Comparison of ENCODE assay signal across 25 cellular contexts in genomic region chr14:77206261-77206824, GRCh38.
"Had no signal": no experiment of that assay in that cellular context is flagged by ENCODE, and none has a peak within 500 bp of the region (broad histone marks: within the 10 kb centered on the region; RNA-seq: fewer than 3 reads in every experiment).

No MANE protein-coding gene starts in this region.

- H3K36me3 ChIP-seq: brain microvascular endothelial cell, colonic mucosa, esophagus muscularis mucosa, neutrophil, ovary, right atrium auricular region, spleen, upper lobe of left lung had no signal

- H3K27ac ChIP-seq: brain microvascular endothelial cell, colonic mucosa, esophagus muscularis mucosa, neutrophil, ovary, psoas muscle, right atrium auricular region, spleen, upper lobe of left lung had no signal

- H3K27me3 Mint-ChIP-seq: central memory CD8-positive, alpha-beta T cell had no signal

- H3K4me1 ChIP-seq: colonic mucosa, esophagus muscularis mucosa, psoas muscle, right atrium auricular region, spleen, upper lobe of left lung had no signal

- DNase-seq: activated gamma-delta T cell treated with Interleukin-2 at 50 U/mL for 16 hours; activated T-cell treated with anti-CD3 and anti-CD28 coated beads, Interleukin-2, amount 50 U/mL, for 1 hour; aorta; brain microvascular endothelial cell; colonic mucosa; effector memory CD8-positive, alpha-beta T cell; hippocampal formation; left ventricle myocardium superior; mammary epithelial cell; naive thymus-derived CD8-positive, alpha-beta T cell; ovary; psoas muscle; spleen; stimulated activated CD4-positive, alpha-beta T cell treated with anti-CD3 and anti-CD28 coated beads, Interleukin-4, amount 100 ng/mL, for 24 hours; stimulated activated naive CD4-positive, alpha-beta T cell treated with Interleukin-2 at 50 U/mL for 16 hours; upper lobe of left lung had no signal

- H3K4me3 Mint-ChIP-seq: central memory CD8-positive, alpha-beta T cell; effector memory CD8-positive, alpha-beta T cell; mesothelial cell of epicardium; naive thymus-derived CD8-positive, alpha-beta T cell; T-helper 2 cell treated with Interferon-gamma antibody and Interleukin-4, amounts not matched to agents 5 μg/mL and 100 μg/mL, for 36 hours; WTC11 had no signal

- H3K27ac Mint-ChIP-seq: activated naive CD4-positive, alpha-beta T cell treated with anti-CD3 and anti-CD28 coated beads, Interleukin-2, amount 50 U/mL, for 72 hours; effector memory CD8-positive, alpha-beta T cell; mesothelial cell of epicardium; naive thymus-derived CD8-positive, alpha-beta T cell; T-helper 2 cell treated with Interferon-gamma antibody and Interleukin-4, amounts not matched to agents 5 μg/mL and 100 μg/mL, for 36 hours; WTC11 had no signal

- H3K4me1 Mint-ChIP-seq: central memory CD8-positive, alpha-beta T cell; mesothelial cell of epicardium; naive thymus-derived CD8-positive, alpha-beta T cell had no signal

- H3K36me3 Mint-ChIP-seq: activated naive CD4-positive, alpha-beta T cell treated with anti-CD3 and anti-CD28 coated beads, Interleukin-2, amount 50 U/mL, for 72 hours; mesothelial cell of epicardium; WTC11 had no signal

- H3K9me3 Mint-ChIP-seq: activated naive CD4-positive, alpha-beta T cell treated with anti-CD3 and anti-CD28 coated beads, Interleukin-2, amount 50 U/mL, for 72 hours; central memory CD8-positive, alpha-beta T cell; mesothelial cell of epicardium; T-helper 2 cell treated with Interferon-gamma antibody and Interleukin-4, amounts not matched to agents 5 μg/mL and 100 μg/mL, for 36 hours; WTC11 had no signal

- H3K27me3 ChIP-seq: brain microvascular endothelial cell, colonic mucosa, ovary, right atrium auricular region, upper lobe of left lung had no signal

- H3K4me3 ChIP-seq: colonic mucosa, dorsolateral prefrontal cortex, esophagus muscularis mucosa, ovary, psoas muscle, right atrium auricular region, spleen, upper lobe of left lung had no signal

- H3K9me3 ChIP-seq: colonic mucosa, esophagus muscularis mucosa, neutrophil, ovary, psoas muscle, right atrium auricular region, spleen, upper lobe of left lung had no signal
